ENCODE assay signal across 2 cellular contexts in the genomic region with DNA sequence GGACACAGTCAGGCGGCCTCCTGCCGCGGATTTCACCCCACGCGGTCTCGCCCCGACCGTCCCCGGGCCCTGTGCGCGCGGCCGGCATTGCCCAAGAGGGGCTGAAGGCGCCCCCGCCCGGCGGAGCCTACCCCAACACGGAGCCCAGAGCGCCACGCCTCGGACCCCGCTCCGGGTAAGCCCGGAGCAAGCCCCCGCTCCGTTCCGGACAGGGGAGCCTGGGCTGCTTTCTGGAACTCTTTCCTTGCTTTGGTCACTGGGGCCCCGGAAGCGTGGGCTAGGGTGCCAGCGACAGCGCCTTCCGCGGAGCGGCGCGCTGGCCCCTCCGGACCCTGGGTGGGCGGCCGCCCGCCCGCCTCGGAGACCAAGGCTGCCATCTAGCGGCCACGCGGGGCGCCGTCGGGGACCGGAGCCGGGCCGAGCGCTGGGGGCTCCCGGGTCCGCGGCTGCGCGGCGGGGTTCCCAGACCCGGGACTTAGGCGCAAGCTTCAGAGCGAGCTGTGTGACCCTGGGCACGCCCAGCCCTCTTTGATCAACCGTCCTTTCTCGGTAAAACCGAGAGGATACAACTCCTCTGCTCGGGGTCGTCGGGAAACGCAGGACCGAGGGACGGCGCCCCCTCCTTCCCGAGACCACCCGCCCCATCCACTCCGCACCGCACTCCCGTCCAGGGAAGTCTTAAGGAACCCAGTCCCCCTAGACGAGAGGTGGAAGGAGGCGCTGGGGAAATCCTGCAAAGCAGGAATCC.
TF ChIP-seq lines count a peak whose summit lies in the region.

No MANE protein-coding gene starts in this region.

TF ChIP-seq in SK-N-SH treated with all-trans-retinoic acid at 6 μM for 48 hours, 23 proteins besides CTCF, POLR2A, EP300 and RAD21 (continued from another document):
- TF ChIP-seq, protein P1, sequence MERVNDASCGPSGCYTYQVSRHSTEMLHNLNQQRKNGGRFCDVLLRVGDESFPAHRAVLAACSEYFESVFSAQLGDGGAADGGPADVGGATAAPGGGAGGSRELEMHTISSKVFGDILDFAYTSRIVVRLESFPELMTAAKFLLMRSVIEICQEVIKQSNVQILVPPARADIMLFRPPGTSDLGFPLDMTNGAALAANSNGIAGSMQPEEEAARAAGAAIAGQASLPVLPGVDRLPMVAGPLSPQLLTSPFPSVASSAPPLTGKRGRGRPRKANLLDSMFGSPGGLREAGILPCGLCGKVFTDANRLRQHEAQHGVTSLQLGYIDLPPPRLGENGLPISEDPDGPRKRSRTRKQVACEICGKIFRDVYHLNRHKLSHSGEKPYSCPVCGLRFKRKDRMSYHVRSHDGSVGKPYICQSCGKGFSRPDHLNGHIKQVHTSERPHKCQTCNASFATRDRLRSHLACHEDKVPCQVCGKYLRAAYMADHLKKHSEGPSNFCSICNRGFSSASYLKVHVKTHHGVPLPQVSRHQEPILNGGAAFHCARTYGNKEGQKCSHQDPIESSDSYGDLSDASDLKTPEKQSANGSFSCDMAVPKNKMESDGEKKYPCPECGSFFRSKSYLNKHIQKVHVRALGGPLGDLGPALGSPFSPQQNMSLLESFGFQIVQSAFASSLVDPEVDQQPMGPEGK (CRISPR knock-in tag; IDR thresholded peaks at IDR 0.05; ENCODE audit: borderline replicate concordance) = no peak
- no peak for TF ChIP-seq CSDC2 (CRISPR knock-in tag; IDR thresholded peaks at IDR 0.05)
- no peak for TF ChIP-seq RARB (CRISPR knock-in tag; IDR thresholded peaks at IDR 0.05)
- no peak for TF ChIP-seq OSR1 (CRISPR knock-in tag; IDR thresholded peaks at IDR 0.05)
- TF ChIP-seq, protein P2, sequence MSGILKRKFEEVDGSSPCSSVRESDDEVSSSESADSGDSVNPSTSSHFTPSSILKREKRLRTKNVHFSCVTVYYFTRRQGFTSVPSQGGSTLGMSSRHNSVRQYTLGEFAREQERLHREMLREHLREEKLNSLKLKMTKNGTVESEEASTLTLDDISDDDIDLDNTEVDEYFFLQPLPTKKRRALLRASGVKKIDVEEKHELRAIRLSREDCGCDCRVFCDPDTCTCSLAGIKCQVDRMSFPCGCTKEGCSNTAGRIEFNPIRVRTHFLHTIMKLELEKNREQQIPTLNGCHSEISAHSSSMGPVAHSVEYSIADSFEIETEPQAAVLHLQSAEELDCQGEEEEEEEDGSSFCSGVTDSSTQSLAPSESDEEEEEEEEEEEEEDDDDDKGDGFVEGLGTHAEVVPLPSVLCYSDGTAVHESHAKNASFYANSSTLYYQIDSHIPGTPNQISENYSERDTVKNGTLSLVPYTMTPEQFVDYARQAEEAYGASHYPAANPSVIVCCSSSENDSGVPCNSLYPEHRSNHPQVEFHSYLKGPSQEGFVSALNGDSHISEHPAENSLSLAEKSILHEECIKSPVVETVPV (CRISPR knock-in tag; IDR thresholded peaks at IDR 0.05) = no peak
- TF ChIP-seq ZFP3 (CRISPR knock-in tag; IDR thresholded peaks at IDR 0.05) = no peak
- no peak for TF ChIP-seq ESRRG (CRISPR knock-in tag; IDR thresholded peaks at IDR 0.05)

TF ChIP-seq in GM12878, 131 proteins besides CTCF, POLR2A, EP300 and RAD21 (continued from another document):
- TF ChIP-seq, protein P3, sequence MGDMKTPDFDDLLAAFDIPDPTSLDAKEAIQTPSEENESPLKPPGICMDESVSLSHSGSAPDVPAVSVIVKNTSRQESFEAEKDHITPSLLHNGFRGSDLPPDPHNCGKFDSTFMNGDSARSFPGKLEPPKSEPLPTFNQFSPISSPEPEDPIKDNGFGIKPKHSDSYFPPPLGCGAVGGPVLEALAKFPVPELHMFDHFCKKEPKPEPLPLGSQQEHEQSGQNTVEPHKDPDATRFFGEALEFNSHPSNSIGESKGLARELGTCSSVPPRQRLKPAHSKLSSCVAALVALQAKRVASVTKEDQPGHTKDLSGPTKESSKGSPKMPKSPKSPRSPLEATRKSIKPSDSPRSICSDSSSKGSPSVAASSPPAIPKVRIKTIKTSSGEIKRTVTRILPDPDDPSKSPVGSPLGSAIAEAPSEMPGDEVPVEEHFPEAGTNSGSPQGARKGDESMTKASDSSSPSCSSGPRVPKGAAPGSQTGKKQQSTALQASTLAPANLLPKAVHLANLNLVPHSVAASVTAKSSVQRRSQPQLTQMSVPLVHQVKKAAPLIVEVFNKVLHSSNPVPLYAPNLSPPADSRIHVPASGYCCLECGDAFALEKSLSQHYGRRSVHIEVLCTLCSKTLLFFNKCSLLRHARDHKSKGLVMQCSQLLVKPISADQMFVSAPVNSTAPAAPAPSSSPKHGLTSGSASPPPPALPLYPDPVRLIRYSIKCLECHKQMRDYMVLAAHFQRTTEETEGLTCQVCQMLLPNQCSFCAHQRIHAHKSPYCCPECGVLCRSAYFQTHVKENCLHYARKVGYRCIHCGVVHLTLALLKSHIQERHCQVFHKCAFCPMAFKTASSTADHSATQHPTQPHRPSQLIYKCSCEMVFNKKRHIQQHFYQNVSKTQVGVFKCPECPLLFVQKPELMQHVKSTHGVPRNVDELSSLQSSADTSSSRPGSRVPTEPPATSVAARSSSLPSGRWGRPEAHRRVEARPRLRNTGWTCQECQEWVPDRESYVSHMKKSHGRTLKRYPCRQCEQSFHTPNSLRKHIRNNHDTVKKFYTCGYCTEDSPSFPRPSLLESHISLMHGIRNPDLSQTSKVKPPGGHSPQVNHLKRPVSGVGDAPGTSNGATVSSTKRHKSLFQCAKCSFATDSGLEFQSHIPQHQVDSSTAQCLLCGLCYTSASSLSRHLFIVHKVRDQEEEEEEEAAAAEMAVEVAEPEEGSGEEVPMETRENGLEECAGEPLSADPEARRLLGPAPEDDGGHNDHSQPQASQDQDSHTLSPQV (IDR thresholded peaks at IDR 0.05) = 0 out of 2 replicates have a peak, but pooled peaks have one; percentile 47
- TF ChIP-seq CHD2 (IDR thresholded peaks at IDR 0.05; ENCODE audit: borderline replicate concordance, low read depth, low read length) (no peak), CBX3 (IDR thresholded peaks at IDR 0.05; ENCODE audit: borderline replicate concordance, low read depth) (no peak), ZNF24 (IDR thresholded peaks at IDR 0.05) (0 out of 2 replicates have a peak, but pooled peaks have one; percentile 49), SUZ12 (IDR thresholded peaks at IDR 0.05; ENCODE audit: unreplicated experiment) (no peak), BACH1 (IDR thresholded peaks at IDR 0.05; ENCODE audit: borderline replicate concordance) (0 out of 2 replicates have a peak, but pooled peaks have one; percentile 22), TBL1XR1 (IDR thresholded peaks at IDR 0.05; ENCODE audit: low read depth, low read length) (no peak)
